12 cellular contexts compared by ENCODE assay signal in genomic region chr2:153235516-153235915, GRCh38.
DNase-seq lines count a peak whose midpoint lies in the region; ATAC-seq lines count a peak whose summit lies in the region.
"Had no signal": no experiment of that assay in that cellular context is flagged by ENCODE, and none has a peak within 500 bp of the region (broad histone marks: within the 10 kb centered on the region; RNA-seq: fewer than 3 reads in every experiment).

No MANE protein-coding gene starts in this region.

- CTCF ChIA-PET in T-cell (lab: Charles Lee), result no interaction called here

- peaks cover 0 to 23% (median 13%) of the 10 kb centered on the region in 3 donors for H3K4me1 Mint-ChIP-seq in T-cell

- no peak overlapping the region for H3K4me3 Mint-ChIP-seq in T-cell

- no peaks in the 10 kb centered on the region for H3K27me3 Mint-ChIP-seq in T-cell

- H3K9me3 Mint-ChIP-seq in T-cell, result peaks cover 0 to 5% (median 0%) of the 10 kb centered on the region in 3 donors

- peak overlapping the region; percentile 40 to 62 for H3K27ac Mint-ChIP-seq in T-cell

- POLR2A ChIA-PET in T-cell (lab: Charles Lee), result no interaction called here

- DNase-seq in T-cell (peak in 3 of 34 experiments; percentile 4 to 25 (median 15)), NAMALWA (ENCODE audit: low spot score) (no peak), activated gamma-delta T cell treated with Interleukin-2 at 50 U/mL for 16 hours (no peak), hepatic stellate cell (ENCODE audit: low spot score) (no peak), hippocampal formation (lab: John Stamatoyannopoulos, UW) (no peak)
- DNase-seq: activated gamma-delta T cell, Calu3, NCI-H2081, SK-N-SH had no signal

- no peaks in the 10 kb centered on the region for H3K36me3 Mint-ChIP-seq in T-cell

- ATAC-seq in GM18498 (IDR thresholded peaks at IDR 0.05; ENCODE audit: unreplicated experiment) (peak; percentile 79), GM19324 (IDR thresholded peaks at IDR 0.05; ENCODE audit: low FRiP score, unreplicated experiment) (peak; percentile 64), HG02884 (IDR thresholded peaks at IDR 0.05; ENCODE audit: unreplicated experiment) (peak; percentile 83), T-cell (replicated peaks in 1 of 4) (peak; percentile 65 to 90 (median 78))
